ENCODE assay signal across 15 cellular contexts in genomic region chr16:12406840-12407690, GRCh38.
DNase-seq lines count a peak whose midpoint lies in the region; ATAC-seq and TF ChIP-seq lines count a peak whose summit lies in the region.
"Had no signal": no experiment of that assay in that cellular context is flagged by ENCODE, and none has a peak within 500 bp of the region (broad histone marks: within the 10 kb centered on the region; RNA-seq: fewer than 3 reads in every experiment).

No MANE protein-coding gene starts in this region.

- H3K27me3 ChIP-seq in mesenchymal stem cell (ENCODE audit: control insufficient read depth in 1 of 2, insufficient read depth in 1 of 2, low read length in 2 of 2) (no peaks in the 10 kb centered on the region), gastroesophageal sphincter (no peaks in the 10 kb centered on the region)
- H3K27me3 ChIP-seq: upper lobe of right lung had no signal

- H3K9me3 ChIP-seq in mesenchymal stem cell (ENCODE audit: control insufficient read depth, low read length) (no peaks in the 10 kb centered on the region), gastroesophageal sphincter (no peaks in the 10 kb centered on the region)
- H3K9me3 ChIP-seq: upper lobe of right lung had no signal

- DNase-seq in EL (peak; percentile 35), KBM-7 (peak; percentile 18), astrocyte of the spinal cord (ENCODE audit: low read depth, low spot score) (peak; percentile 29), mesenchymal stem cell (peak; percentile 48), GOT3 (lab: John Stamatoyannopoulos, UW) (no peak)
- DNase-seq: activated CD4-positive, CD25-positive, alpha-beta regulatory T cell; cerebellar nuclear complex; NCI-H1092; NCI-H345; OCI-M1; stimulated activated CD4-positive, alpha-beta T cell treated with anti-CD3 and anti-CD28 coated beads, Interleukin-4, amount 100 ng/mL, for 1 hour; upper lobe of right lung had no signal

- TF ChIP-seq CTCF in astrocyte of the spinal cord (IDR thresholded peaks at IDR 0.05; ENCODE audit: low read depth, low read length) (no peak), gastroesophageal sphincter (IDR thresholded peaks at IDR 0.05) (no peak)

- 82% methylated on average over 10 of the region's 11 CpGs for WGBS in mesenchymal stem cell
- WGBS in gastroesophageal sphincter (ENCODE audit: low coverage in 1 of 2), 2 donors = 42 to 81% methylated on average over 4 to 9 of the region's 11 CpGs

- H2BK120ac ChIP-seq in mesenchymal stem cell (ENCODE audit: low read depth, low read length) = no peak overlapping the region

- peak overlapping the region in 1 of 2 experiments; percentile 4 for H3K4ac ChIP-seq in mesenchymal stem cell (ENCODE audit: low read depth in 1 of 2, low read length in 2 of 2)

- TF ChIP-seq POLR2A in gastroesophageal sphincter (IDR thresholded peaks at IDR 0.05) = no peak

- no peak for TF ChIP-seq EP300 in gastroesophageal sphincter (IDR thresholded peaks at IDR 0.05)

- H3K27ac ChIP-seq in mesenchymal stem cell (ENCODE audit: low read length, poor library complexity, severe bottlenecking) (no peak overlapping the region), gastroesophageal sphincter (no peak overlapping the region)
- H3K27ac ChIP-seq: upper lobe of right lung had no signal

- no peak overlapping the region for H3K9ac ChIP-seq in mesenchymal stem cell (ENCODE audit: low read length)

- H3K79me1 ChIP-seq in mesenchymal stem cell (replicated peaks; ENCODE audit: low read length, poor library complexity, severe bottlenecking) = no peaks in the 10 kb centered on the region

- H3K4me1 ChIP-seq in mesenchymal stem cell (ENCODE audit: control insufficient read depth, insufficient read depth, low read depth, low read length) (peaks cover 9% of the 10 kb centered on the region), gastroesophageal sphincter (no peaks in the 10 kb centered on the region)
- H3K4me1 ChIP-seq: upper lobe of right lung had no signal

- H3K14ac ChIP-seq in mesenchymal stem cell (ENCODE audit: low read length in 2 of 2) = no peak overlapping the region

- H3K36me3 ChIP-seq in mesenchymal stem cell (ENCODE audit: control insufficient read depth in 1 of 2, insufficient read depth in 2 of 2, low read depth in 1 of 2, low read length in 2 of 2) = peaks cover 13 to 43% of the 10 kb centered on the region in 2 experiments
- peaks cover 0 to 12% of the 10 kb centered on the region in 2 donors for H3K36me3 ChIP-seq in gastroesophageal sphincter

- in situ Hi-C loops in KBM-7 (cut with MboI; ENCODE audit: low pct_unique_long_range_greater_than_20kb, low sequenced_read_pairs) (no loop called here), astrocyte of the spinal cord (cut with HindIII; ENCODE audit: low sequenced_read_pairs) (no loop called here)

- ATAC-seq in GM21717 (IDR thresholded peaks at IDR 0.05; ENCODE audit: unreplicated experiment) (no peak), gastroesophageal sphincter (no peak), HG02885 (IDR thresholded peaks at IDR 0.05; ENCODE audit: poor library complexity, unreplicated experiment) (no peak)
- ATAC-seq: upper lobe of right lung had no signal

- H2AFZ ChIP-seq in mesenchymal stem cell (ENCODE audit: low read depth, low read length) = no peak overlapping the region

- no peak overlapping the region for H3K4me3 ChIP-seq in astrocyte of the spinal cord (ENCODE audit: low read depth, low read length)
- no peak overlapping the region for H3K4me3 ChIP-seq in mesenchymal stem cell (ENCODE audit: insufficient read depth in 1 of 2, low read depth in 1 of 2, low read length in 2 of 2)
- H3K4me3 ChIP-seq in gastroesophageal sphincter = no peak overlapping the region
- H3K4me3 ChIP-seq: upper lobe of right lung had no signal

- peak overlapping the region in 1 of 2 experiments; percentile 51 for H2BK12ac ChIP-seq in mesenchymal stem cell (ENCODE audit: low read length in 2 of 2)

- H2BK5ac ChIP-seq in mesenchymal stem cell (ENCODE audit: low read depth, low read length, poor library complexity, severe bottlenecking) = no peak overlapping the region

- H4K91ac ChIP-seq in mesenchymal stem cell (ENCODE audit: low read length) = no peak overlapping the region

- H3K23ac ChIP-seq in mesenchymal stem cell (ENCODE audit: low read length in 2 of 2) = no peak overlapping the region

- no peak overlapping the region for H2BK15ac ChIP-seq in mesenchymal stem cell (ENCODE audit: low read depth, poor library complexity, severe bottlenecking)

- H4K8ac ChIP-seq in mesenchymal stem cell (ENCODE audit: low read length) = no peak overlapping the region

- no peak overlapping the region for H3K4me2 ChIP-seq in mesenchymal stem cell (ENCODE audit: low read length, poor library complexity, severe bottlenecking)

- no peak overlapping the region for H2AK5ac ChIP-seq in mesenchymal stem cell (ENCODE audit: low read length, severe bottlenecking)

- H3K18ac ChIP-seq in mesenchymal stem cell (ENCODE audit: low read depth in 1 of 2, low read length in 2 of 2) = peak overlapping the region in 1 of 2 experiments; percentile 75
